ENCODE assay signal across 1 cellular context in genomic region chr5:127936439-127936972, GRCh38.
TF ChIP-seq lines count a peak whose summit lies in the region.

No MANE protein-coding gene starts in this region.

TF ChIP-seq in GM12878, 131 proteins besides CTCF, POLR2A, EP300 and RAD21 (continued from another document and continues in another):
- TF ChIP-seq PML (IDR thresholded peaks at IDR 0.05; ENCODE audit: low read length) (no peak), KDM1A (IDR thresholded peaks at IDR 0.05; ENCODE audit: borderline replicate concordance) (no peak), BACH1 (IDR thresholded peaks at IDR 0.05; ENCODE audit: borderline replicate concordance) (no peak), PBX3 (IDR thresholded peaks at IDR 0.05; ENCODE audit: insufficient replicate concordance, low read depth, low read length) (no peak), MYC (IDR thresholded peaks at IDR 0.05; ENCODE audit: insufficient read depth, insufficient read length, insufficient replicate concordance, low read length, severe bottlenecking) (no peak), POLR2AphosphoS5 (IDR thresholded peaks at IDR 0.05; ENCODE audit: low read length) (no peak), RCOR1 (conservative IDR thresholded peaks at IDR 0.05; ENCODE audit: low read depth, low read length) (no peak), SMAD5 (IDR thresholded peaks at IDR 0.05; ENCODE audit: low read depth) (no peak), RBBP5 (conservative IDR thresholded peaks at IDR 0.05) (no peak), JUND (IDR thresholded peaks at IDR 0.05; ENCODE audit: low read depth, low read length) (no peak), HDAC2 (IDR thresholded peaks at IDR 0.05) (no peak), MEF2A (IDR thresholded peaks at IDR 0.05; ENCODE audit: insufficient read depth, low read depth, low read length) (no peak), IRF3 (IDR thresholded peaks at IDR 0.05) (no peak), ZZZ3 (IDR thresholded peaks at IDR 0.05; ENCODE audit: control insufficient read depth, insufficient read length, low read depth) (no peak), USF2 (IDR thresholded peaks at IDR 0.05; ENCODE audit: borderline replicate concordance, low read depth, low read length) (no peak), PKNOX1 (IDR thresholded peaks at IDR 0.05) (no peak), NFXL1 (IDR thresholded peaks at IDR 0.05; ENCODE audit: borderline replicate concordance) (no peak), IKZF1 (conservative IDR thresholded peaks at IDR 0.05) (0 out of 2 replicates have a peak, but pooled peaks have one; percentile 11), ZNF24 (IDR thresholded peaks at IDR 0.05) (no peak), YBX1 (IDR thresholded peaks at IDR 0.05) (no peak), CREB1 (IDR thresholded peaks at IDR 0.05; ENCODE audit: low read depth) (peak; percentile 56; the same call in 1 of the 2 replicates), JUNB (IDR thresholded peaks at IDR 0.05) (no peak; the same call in 1 of the 2 replicates), SP1 (IDR thresholded peaks at IDR 0.05; ENCODE audit: low read depth, low read length) (no peak), RELB (IDR thresholded peaks at IDR 0.05; ENCODE audit: low read depth) (no peak), SKIL (IDR thresholded peaks at IDR 0.05; ENCODE audit: low read depth, poor library complexity, severe bottlenecking) (no peak), POLR2AphosphoS2 (IDR thresholded peaks at IDR 0.05; ENCODE audit: low read depth, low read length) (no peak), ZBTB4 (CRISPR knock-in tag; IDR thresholded peaks at IDR 0.05) (no peak), IRF5 (IDR thresholded peaks at IDR 0.05; ENCODE audit: borderline replicate concordance) (no peak), CHD2 (IDR thresholded peaks at IDR 0.05; ENCODE audit: borderline replicate concordance, low read depth, low read length) (no peak), HDGF (IDR thresholded peaks at IDR 0.05) (no peak), SMARCA5 (IDR thresholded peaks at IDR 0.05) (no peak), SUPT20H (IDR thresholded peaks at IDR 0.05; ENCODE audit: borderline replicate concordance, control insufficient read depth, low read depth, low read length) (no peak), CBX3 (IDR thresholded peaks at IDR 0.05; ENCODE audit: borderline replicate concordance, low read depth) (no peak), FOXM1 (IDR thresholded peaks at IDR 0.05; ENCODE audit: low read depth, low read length) (peak; percentile 47; the same call in 1 of the 2 replicates), FOS (IDR thresholded peaks at IDR 0.05; ENCODE audit: borderline replicate concordance, extremely low read depth, insufficient read length) (no peak), RELA (IDR thresholded peaks at IDR 0.05; ENCODE audit: borderline replicate concordance, partially characterized antibody) (no peak), E4F1 (IDR thresholded peaks at IDR 0.05; ENCODE audit: borderline replicate concordance, partially characterized antibody) (no peak), ATF2 (IDR thresholded peaks at IDR 0.05; ENCODE audit: low read length) (0 out of 2 replicates have a peak, but pooled peaks have one; percentile 8), DPF2 (IDR thresholded peaks at IDR 0.05) (no peak), ZNF384 (IDR thresholded peaks at IDR 0.05; ENCODE audit: borderline replicate concordance, low read depth, low read length) (no peak), ZBTB11 (CRISPR knock-in tag; IDR thresholded peaks at IDR 0.05) (no peak), TCF12 (IDR thresholded peaks at IDR 0.05; ENCODE audit: low read depth, low read length) (no peak)
